Comparison of ENCODE assay signal across 17 cellular contexts in genomic region chr7:157297071-157297638, GRCh38.
"Had no signal": no experiment of that assay in that cellular context is flagged by ENCODE, and none has a peak within 500 bp of the region (broad histone marks: within the 10 kb centered on the region; RNA-seq: fewer than 3 reads in every experiment).

No MANE protein-coding gene starts in this region.

- H3K27me3 ChIP-seq: neutrophil had no signal

- H3K4me1 ChIP-seq: sigmoid colon, tibial artery had no signal

- H3K27ac Mint-ChIP-seq: activated CD8-positive, alpha-beta T cell treated with anti-CD3 and anti-CD28 coated beads for 36 hours; activated naive CD8-positive, alpha-beta T cell treated with anti-CD3 and anti-CD28 coated beads for 36 hours had no signal

- DNase-seq: activated CD4-positive, alpha-beta T cell treated with anti-CD3 and anti-CD28 coated beads for 48 hours; activated CD4-positive, CD25-positive, alpha-beta regulatory T cell; activated CD8-positive, alpha-beta T cell treated with anti-CD3 and anti-CD28 coated beads for 36 hours; activated gamma-delta T cell treated with Interleukin-2 at 50 U/mL for 16 hours; activated naive CD8-positive, alpha-beta T cell treated with anti-CD3 and anti-CD28 coated beads for 36 hours; amniotic stem cell; foreskin fibroblast; left cardiac atrium; mesendoderm; naive thymus-derived CD4-positive, alpha-beta T cell; sigmoid colon; spleen; stimulated activated naive CD8-positive, alpha-beta T cell treated with anti-CD3 and anti-CD28 coated beads, Interleukin-15, Interleukin-2, amounts not matched to agents 100 U/mL and 50 U/mL, for 24 hours; substantia nigra; T-helper 9 cell; tibial artery had no signal

- H3K27ac ChIP-seq: neutrophil, sigmoid colon, spleen, tibial artery had no signal

- H3K27me3 Mint-ChIP-seq: naive thymus-derived CD4-positive, alpha-beta T cell had no signal

- H3K4me3 ChIP-seq: sigmoid colon, spleen, tibial artery had no signal

- H3K4me3 Mint-ChIP-seq: activated CD8-positive, alpha-beta T cell treated with anti-CD3 and anti-CD28 coated beads for 36 hours; activated naive CD8-positive, alpha-beta T cell treated with anti-CD3 and anti-CD28 coated beads for 36 hours; naive thymus-derived CD4-positive, alpha-beta T cell had no signal

- H3K9me3 ChIP-seq: neutrophil, sigmoid colon, spleen, tibial artery had no signal

- ATAC-seq: activated CD8-positive, alpha-beta T cell treated with anti-CD3 and anti-CD28 coated beads for 36 hours; left cardiac atrium; naive thymus-derived CD4-positive, alpha-beta T cell; stimulated activated naive CD8-positive, alpha-beta T cell treated with anti-CD3 and anti-CD28 coated beads, Interleukin-15, Interleukin-2, amounts not matched to agents 100 U/mL and 50 U/mL, for 24 hours had no signal

- H3K36me3 Mint-ChIP-seq: activated naive CD8-positive, alpha-beta T cell treated with anti-CD3 and anti-CD28 coated beads for 36 hours; naive thymus-derived CD4-positive, alpha-beta T cell had no signal

- H3K9me3 Mint-ChIP-seq: activated CD8-positive, alpha-beta T cell treated with anti-CD3 and anti-CD28 coated beads for 36 hours; activated naive CD8-positive, alpha-beta T cell treated with anti-CD3 and anti-CD28 coated beads for 36 hours had no signal

- H3K36me3 ChIP-seq: neutrophil, sigmoid colon, spleen, tibial artery had no signal
